Comparison of ENCODE assay signal across 8 cellular contexts in the genomic region with DNA sequence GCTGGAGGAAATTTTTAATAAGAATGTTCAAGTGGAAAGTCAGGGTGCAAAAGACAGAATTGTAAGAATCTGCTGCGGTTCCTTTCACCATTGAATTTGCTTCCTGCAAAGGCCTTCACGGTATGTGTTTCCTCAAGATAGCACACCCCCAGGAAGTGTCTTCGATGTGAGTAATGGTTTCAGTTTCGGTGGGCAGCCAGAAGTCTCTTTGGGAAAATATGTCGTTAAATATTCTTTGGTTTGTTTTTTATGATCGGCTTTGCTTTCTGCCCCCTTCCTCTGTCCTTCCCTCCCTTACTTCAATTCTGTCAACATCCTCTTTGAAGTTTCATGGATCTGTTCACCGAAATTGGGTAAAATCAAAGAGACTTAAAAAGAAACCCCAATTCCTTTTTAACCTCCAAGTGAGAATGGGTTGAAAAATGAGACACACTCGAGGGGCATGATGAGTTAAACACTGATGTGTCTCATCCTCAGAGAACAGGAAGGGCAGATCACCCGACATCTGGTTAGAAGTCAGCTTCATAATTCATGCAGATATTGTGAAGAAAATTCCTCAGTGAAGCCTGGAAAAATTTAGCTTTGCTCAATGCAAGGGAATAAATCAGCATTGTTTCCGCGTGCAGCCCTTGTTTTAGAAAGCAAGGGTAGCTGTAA.
DNase-seq lines count a peak whose midpoint lies in the region; ATAC-seq and TF ChIP-seq lines count a peak whose summit lies in the region.

No MANE protein-coding gene starts in this region.

- no peaks in the 10 kb centered on the region for H3K9me3 Mint-ChIP-seq in activated naive CD8-positive, alpha-beta T cell treated with anti-CD3 and anti-CD28 coated beads for 36 hours

- no peaks in the 10 kb centered on the region for H3K36me3 ChIP-seq in mesodermal cell (ENCODE audit: control insufficient read depth, insufficient read depth, low read length)

- no peak overlapping the region for H3K4me3 ChIP-seq in GM12865 (ENCODE audit: low read depth, low read length)
- H3K4me3 ChIP-seq in mesodermal cell (ENCODE audit: extremely low read depth, insufficient read depth, low read length, poor library complexity, severe bottlenecking), result no peak overlapping the region

- peak overlapping the region; percentile 85 for H3K27ac ChIP-seq in mesodermal cell (ENCODE audit: low read depth, low read length, severe bottlenecking)
- no peak overlapping the region for H3K27ac ChIP-seq in caudate nucleus (ENCODE audit: low read depth, low read length)

- H3K9me3 ChIP-seq in mesodermal cell (ENCODE audit: control insufficient read depth, low read length), result no peaks in the 10 kb centered on the region

- H3K27me3 Mint-ChIP-seq in activated naive CD8-positive, alpha-beta T cell treated with anti-CD3 and anti-CD28 coated beads for 36 hours, result peaks cover 9% of the 10 kb centered on the region

- DNase-seq in GM12865 (ENCODE audit: low read depth) (peak; percentile 37), caudate nucleus (lab: John Stamatoyannopoulos, UW) (no peak), NCI-H345 (lab: John Stamatoyannopoulos, UW) (no peak), erythroblast (lab: John Stamatoyannopoulos, UW) (no peak)
- peak; percentile 18 for DNase-seq in activated naive CD8-positive, alpha-beta T cell treated with anti-CD3 and anti-CD28 coated beads for 36 hours

- TF ChIP-seq POLR2A in erythroblast (IDR thresholded peaks at IDR 0.05; ENCODE audit: low read length), result no peak

- H3K4me3 Mint-ChIP-seq in activated naive CD8-positive, alpha-beta T cell treated with anti-CD3 and anti-CD28 coated beads for 36 hours, result peak overlapping the region; percentile 67

- ATAC-seq in HG03571 (IDR thresholded peaks at IDR 0.05; ENCODE audit: unreplicated experiment), result peak; percentile 67
- ATAC-seq in GM21576 (IDR thresholded peaks at IDR 0.05; ENCODE audit: unreplicated experiment), result no peak

- WGBS in mesodermal cell (ENCODE audit: insufficient coverage in 2 of 2), 2 experiments, result 81 to 86% methylated on average over 6 of the region's 11 CpGs

- no peak for TF ChIP-seq CTCF in GM12865 (IDR thresholded peaks at IDR 0.05; ENCODE audit: insufficient read depth, low read depth, low read length, missing control alignments)

- no peaks in the 10 kb centered on the region for H3K36me3 Mint-ChIP-seq in activated naive CD8-positive, alpha-beta T cell treated with anti-CD3 and anti-CD28 coated beads for 36 hours

- H3K27ac Mint-ChIP-seq in activated naive CD8-positive, alpha-beta T cell treated with anti-CD3 and anti-CD28 coated beads for 36 hours, result peak overlapping the region; percentile 79

- peaks cover 50% of the 10 kb centered on the region for H3K4me1 ChIP-seq in mesodermal cell (ENCODE audit: control insufficient read depth, insufficient read depth, low read length, poor library complexity, severe bottlenecking)

- H3K4me1 Mint-ChIP-seq in activated naive CD8-positive, alpha-beta T cell treated with anti-CD3 and anti-CD28 coated beads for 36 hours, result peaks cover 24% of the 10 kb centered on the region

Comparison
In these comparisons a context has a peak if more than half of its experiments do, and no peak if none do; other contexts are left out.
1. DNase-seq: peak in GM12865 (single experiment) and activated naive CD8-positive, alpha-beta T cell treated with anti-CD3 and anti-CD28 coated beads for 36 hours (single experiment); none in caudate nucleus (0 of 61), NCI-H345 (single experiment) and erythroblast (0 of 2).